ENCODE assay signal across 16 cellular contexts in the genomic region with DNA sequence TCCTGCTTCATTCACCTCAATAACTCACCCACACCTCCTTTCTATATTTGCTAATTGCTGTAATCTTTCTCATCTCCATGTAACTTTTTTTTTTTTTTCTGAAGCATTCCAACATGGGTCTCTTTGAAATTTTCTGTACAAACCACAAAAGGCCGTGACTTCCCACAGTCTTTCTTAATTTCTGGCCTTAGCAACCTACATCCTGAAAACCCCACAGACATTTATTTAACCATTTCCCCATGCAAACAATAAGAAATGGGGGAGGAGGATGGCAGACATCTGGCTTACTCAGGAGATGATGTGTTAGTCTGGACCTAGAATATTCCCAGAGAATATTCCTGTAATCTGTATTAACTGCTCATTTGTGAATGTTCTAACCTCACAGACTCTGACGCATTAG. TPM values are rescaled to one million over a fixed set of nuclear protein-coding genes. Genes with fewer than 3 reads are reported as not detected.
DNase-seq lines count a peak whose midpoint lies in the region; ATAC-seq lines count a peak whose summit lies in the region.
"Had no signal": no experiment of that assay in that cellular context is flagged by ENCODE, and none has a peak within 500 bp of the region (broad histone marks: within the 10 kb centered on the region; RNA-seq: fewer than 3 reads in every experiment).

No MANE protein-coding gene starts in this region.

- no peak for ATAC-seq in HG02884 (IDR thresholded peaks at IDR 0.05; ENCODE audit: unreplicated experiment)
- ATAC-seq in GM21423 (IDR thresholded peaks at IDR 0.05; ENCODE audit: unreplicated experiment): no peak

- H3K36me3 ChIP-seq in BLaER1 treated with 17β-estradiol and CSF1 and Interleukin-3, amounts not matched to agents 10 nM and 100 nM: no peaks in the 10 kb centered on the region
- H3K36me3 ChIP-seq: BLaER1 had no signal

- peaks cover 7 to 24% (median 16%) of the 10 kb centered on the region in 10 experiments; a peak in 17 of 20 replicates for H3K4me1 ChIP-seq in BLaER1 treated with 17β-estradiol and CSF1 and Interleukin-3, amounts not matched to agents 10 nM and 100 nM

- no peaks in the 10 kb centered on the region for H3K27me3 ChIP-seq in BLaER1 treated with 17β-estradiol and CSF1 and Interleukin-3, amounts not matched to agents 10 nM and 100 nM
- H3K27me3 ChIP-seq: BLaER1 had no signal

- no peaks in the 10 kb centered on the region for H4K20me1 ChIP-seq in BLaER1 treated with 17β-estradiol and CSF1 and Interleukin-3, amounts not matched to agents 10 nM and 100 nM
- H4K20me1 ChIP-seq: BLaER1 had no signal

- peak overlapping the region in 1 of 11 experiments; percentile 3; a peak in 1 of 22 replicates for H3K27ac ChIP-seq in BLaER1 treated with 17β-estradiol and CSF1 and Interleukin-3, amounts not matched to agents 10 nM and 100 nM
- H3K27ac ChIP-seq: BLaER1 had no signal

- no peak overlapping the region for H3K9ac ChIP-seq in BLaER1 treated with 17β-estradiol and CSF1 and Interleukin-3, amounts not matched to agents 10 nM and 100 nM
- H3K9ac ChIP-seq: BLaER1 had no signal

- H3K9me3 ChIP-seq in BLaER1 treated with 17β-estradiol and CSF1 and Interleukin-3, amounts not matched to agents 10 nM and 100 nM (replicated peaks in 1 of 11): peaks cover 5 to 11% (median 7%) of the 10 kb centered on the region in 11 experiments; a peak in 16 of 22 replicates

- H3K4me3 ChIP-seq in BLaER1 treated with 17β-estradiol and CSF1 and Interleukin-3, amounts not matched to agents 10 nM and 100 nM: no peak overlapping the region
- H3K4me3 ChIP-seq: BLaER1 had no signal

- DNase-seq in LHCN-M2 (ENCODE audit: low read depth): peak; percentile 3
- peak; percentile 2 for DNase-seq in astrocyte of the hippocampus (ENCODE audit: low read depth, low spot score)
- peak; percentile 5 for DNase-seq in glomerular visceral epithelial cell (ENCODE audit: extremely low spot score)
- DNase-seq in NCI-H446 treated with DMSO at 0.1 percent for 48 hours (lab: John Stamatoyannopoulos, UW): no peak
- DNase-seq in NCI-H187 (lab: John Stamatoyannopoulos, UW): no peak
- DNase-seq: ACHN, EL, H9, NCI-H1048, NCI-H1694, SHP77 treated with DMSO at 0.1 percent for 48 hours had no signal

- peak overlapping the region in 9 of 11 experiments; percentile 1 to 67 (median 59); a peak in 14 of 22 replicates for H3K4me2 ChIP-seq in BLaER1 treated with 17β-estradiol and CSF1 and Interleukin-3, amounts not matched to agents 10 nM and 100 nM

RNA-seq across cellular contexts. Expression of a gene that starts 57.6 kb away (rescaled TPM):
- not detected in 2 replicates for total RNA-seq in LHCN-M2 (2014; rRNA removed)
- not detected for polyA plus RNA-seq in LHCN-M2 (2012)
- total RNA-seq: H9 had no signal
- polyA plus RNA-seq: IgD-negative memory B cell had no signal

Comparison
In these comparisons a context has a peak if more than half of its experiments do, and no peak if none do; other contexts are left out.
1. DNase-seq: peak in LHCN-M2 (single experiment), astrocyte of the hippocampus (single experiment) and glomerular visceral epithelial cell (single experiment); none in NCI-H446 treated with DMSO at 0.1 percent for 48 hours (single experiment) and NCI-H187 (0 of 2).